Comparison of ENCODE assay signal across 22 cellular contexts in genomic region chr4:6345866-6346265, GRCh38.
"Had no signal": no experiment of that assay in that cellular context is flagged by ENCODE, and none has a peak within 500 bp of the region (broad histone marks: within the 10 kb centered on the region; RNA-seq: fewer than 3 reads in every experiment).

No MANE protein-coding gene starts in this region.

- H3K4me3 ChIP-seq: MG63, SK-N-MC had no signal

- H3K27ac Mint-ChIP-seq: activated CD4-positive, alpha-beta memory T cell treated with anti-CD3 and anti-CD28 coated beads for 36 hours; activated CD4-positive, alpha-beta T cell treated with anti-CD3 and anti-CD28 coated beads, Interleukin-2, amount 10 ng/mL, durations not matched to agents 7 days and 5 days; activated naive CD4-positive, alpha-beta T cell treated with anti-CD3 and anti-CD28 coated beads, Interleukin-2, amount 50 U/mL, for 24 hours; activated T-helper 17 cell treated with anti-CD3 and anti-CD28 coated beads, Interleukin-2, amount 50 U/mL, for 72 hours had no signal

- H3K27me3 Mint-ChIP-seq: activated CD4-positive, alpha-beta memory T cell treated with anti-CD3 and anti-CD28 coated beads for 36 hours had no signal

- H3K36me3 Mint-ChIP-seq: activated CD4-positive, alpha-beta memory T cell treated with anti-CD3 and anti-CD28 coated beads for 36 hours; activated naive CD4-positive, alpha-beta T cell treated with anti-CD3 and anti-CD28 coated beads, Interleukin-2, amount 50 U/mL, for 24 hours had no signal

- ATAC-seq: activated T-helper 17 cell treated with anti-CD3 and anti-CD28 coated beads, Interleukin-2, amount 50 U/mL, for 72 hours; HepG2; PC-3 had no signal

- FAIRE-seq: HepG2 had no signal

- H3K27ac ChIP-seq: KMS-11, SK-N-MC, VCaP had no signal

- H3K4me1 Mint-ChIP-seq: activated CD4-positive, alpha-beta T cell treated with anti-CD3 and anti-CD28 coated beads, Interleukin-2, amount 10 ng/mL, durations not matched to agents 7 days and 5 days; activated naive CD4-positive, alpha-beta T cell treated with anti-CD3 and anti-CD28 coated beads, Interleukin-2, amount 50 U/mL, for 24 hours; activated T-helper 17 cell treated with anti-CD3 and anti-CD28 coated beads, Interleukin-2, amount 50 U/mL, for 72 hours had no signal

- H3K36me3 ChIP-seq: MG63 had no signal

- H3K9me3 Mint-ChIP-seq: activated CD4-positive, alpha-beta memory T cell treated with anti-CD3 and anti-CD28 coated beads for 36 hours; activated CD4-positive, alpha-beta T cell treated with anti-CD3 and anti-CD28 coated beads, Interleukin-2, amount 10 ng/mL, durations not matched to agents 7 days and 5 days; activated naive CD4-positive, alpha-beta T cell treated with anti-CD3 and anti-CD28 coated beads, Interleukin-2, amount 50 U/mL, for 24 hours; activated T-helper 17 cell treated with anti-CD3 and anti-CD28 coated beads, Interleukin-2, amount 50 U/mL, for 72 hours had no signal

- DNase-seq: activated CD4-positive, alpha-beta memory T cell treated with anti-CD3 and anti-CD28 coated beads for 36 hours; activated CD4-positive, alpha-beta T cell treated with anti-CD3 and anti-CD28 coated beads, Interleukin-2, amount 10 ng/mL, durations not matched to agents 7 days and 5 days; activated CD4-positive, CD25-positive, alpha-beta regulatory T cell; activated CD8-positive, alpha-beta memory T cell treated with anti-CD3 and anti-CD28 coated beads for 24 hours; activated gamma-delta T cell; activated T-cell treated with anti-CD3 and anti-CD28 coated beads, Interleukin-2, amount 50 U/mL, for 48 hours; amygdala; central memory CD4-positive, alpha-beta T cell; MG63; NCI-H1105; NCI-H1436; NCI-H1694 treated with DMSO at 0.1 percent for 48 hours; NCI-H2029 treated with DMSO at 0.1 percent for 48 hours; NCI-H510A treated with DMSO at 0.1 percent for 48 hours; PC-3; T-helper 1 cell had no signal

- H3K4me3 Mint-ChIP-seq: activated CD4-positive, alpha-beta memory T cell treated with anti-CD3 and anti-CD28 coated beads for 36 hours; activated CD4-positive, alpha-beta T cell treated with anti-CD3 and anti-CD28 coated beads, Interleukin-2, amount 10 ng/mL, durations not matched to agents 7 days and 5 days; activated naive CD4-positive, alpha-beta T cell treated with anti-CD3 and anti-CD28 coated beads, Interleukin-2, amount 50 U/mL, for 24 hours; activated T-helper 17 cell treated with anti-CD3 and anti-CD28 coated beads, Interleukin-2, amount 50 U/mL, for 72 hours had no signal

- H3K9ac ChIP-seq: KMS-11 had no signal

- H3K9me3 ChIP-seq: MG63 had no signal

- H3K27me3 ChIP-seq: MG63 had no signal

- H3K4me2 ChIP-seq: KMS-11 had no signal
